Comparison of ENCODE assay signal across 8 cellular contexts in genomic region chr2:55049794-55050132, GRCh38. TPM values are rescaled to one million over a fixed set of nuclear protein-coding genes. Genes with fewer than 3 reads are reported as not detected.
DNase-seq lines count a peak whose midpoint lies in the region; TF ChIP-seq lines count a peak whose summit lies in the region.

No MANE protein-coding gene starts in this region.

- peak overlapping the region; percentile 97 for H3K27ac Mint-ChIP-seq in activated naive CD4-positive, alpha-beta T cell treated with anti-CD3 and anti-CD28 coated beads for 36 hours

- intact Hi-C loops in activated naive CD4-positive, alpha-beta T cell treated with anti-CD3 and anti-CD28 coated beads for 36 hours (cut with micrococcal nuclease) = loop anchor here (1.0 to 5.0 kb wide), 25 partner anchors 24 to 1283 kb away; partner anchors contain the start of genes ACYP2, ASB3, CFAP36 and CHAC2
- intact Hi-C loops in sigmoid colon (cut with DNase I) = loop anchor here (2.0 to 5.0 kb wide), 5 partner anchors 37 to 183 kb away; partner anchors contain the start of genes CLHC1 and RPS27A

- TF ChIP-seq CTCF in fibroblast of pulmonary artery (IDR thresholded peaks at IDR 0.05; ENCODE audit: low read length, missing control alignments) = no peak
- TF ChIP-seq CTCF in sigmoid colon (IDR thresholded peaks at IDR 0.05) = peak in 1 of 4 experiments; percentile 7

- no peaks in the 10 kb centered on the region for H3K27me3 ChIP-seq in SJSA1 (replicated peaks)
- no peaks in the 10 kb centered on the region for H3K27me3 ChIP-seq in sigmoid colon

- 1% methylated on average over 45 of the region's 45 CpGs for WGBS in sigmoid colon, 2 donors

- H3K36me3 ChIP-seq in SJSA1 (peaks cover 34% of the 10 kb centered on the region), sigmoid colon (no peaks in the 10 kb centered on the region)

- TF ChIP-seq POLR2A in sigmoid colon (IDR thresholded peaks at IDR 0.05) = no peak

- no peaks in the 10 kb centered on the region for H3K9me3 ChIP-seq in SJSA1 (replicated peaks)
- H3K9me3 ChIP-seq in sigmoid colon = no peaks in the 10 kb centered on the region

- CTCF ChIA-PET in activated naive CD4-positive, alpha-beta T cell treated with anti-CD3 and anti-CD28 coated beads for 36 hours (lab: Charles Lee) = interaction anchor here (0.8 to 1.6 kb wide), 6 partner anchors 9 to 119 kb away, joined by 3 to 6 read pairs (median 4); no protein-coding TSS in a partner anchor

- peaks cover 8% of the 10 kb centered on the region for H3K36me3 Mint-ChIP-seq in activated naive CD4-positive, alpha-beta T cell treated with anti-CD3 and anti-CD28 coated beads for 36 hours (ENCODE audit: low read depth)

- no peaks in the 10 kb centered on the region for H3K27me3 Mint-ChIP-seq in activated naive CD4-positive, alpha-beta T cell treated with anti-CD3 and anti-CD28 coated beads for 36 hours (ENCODE audit: low read depth)

- DNase-seq in activated naive CD4-positive, alpha-beta T cell treated with anti-CD3 and anti-CD28 coated beads for 36 hours = no peak
- DNase-seq in activated naive CD4-positive, alpha-beta T cell treated with Interleukin-2 at 50 U/mL for 16 hours = no peak
- no peak for DNase-seq in SJSA1 (ENCODE audit: low read depth in 1 of 2, low spot score in 2 of 2)
- DNase-seq in fibroblast of pulmonary artery (ENCODE audit: low read depth) = no peak
- no peak for DNase-seq in sigmoid colon
- DNase-seq in inferior parietal cortex (ENCODE audit: extremely low spot score) = no peak
- DNase-seq in NCI-H1417 (lab: John Stamatoyannopoulos, UW) = no peak
- DNase-seq in NCI-H446 treated with DMSO at 0.1 percent for 48 hours (lab: John Stamatoyannopoulos, UW) = no peak

- peak overlapping the region; percentile 97 for H3K4me3 Mint-ChIP-seq in activated naive CD4-positive, alpha-beta T cell treated with anti-CD3 and anti-CD28 coated beads for 36 hours

- no peak for TF ChIP-seq EP300 in sigmoid colon (IDR thresholded peaks at IDR 0.05)

- H3K4me3 ChIP-seq in SJSA1 (peak overlapping the region; percentile 81), fibroblast of pulmonary artery (replicated peaks; ENCODE audit: low read depth, low read length) (peak overlapping the region; percentile 96), sigmoid colon (peak overlapping the region; percentile 82 to 96 (median 96))

- H3K27ac ChIP-seq in SJSA1 = peak overlapping the region; percentile 77
- H3K27ac ChIP-seq in sigmoid colon = peak overlapping the region; percentile 99 to 100 (median 99)

- H3K4me1 ChIP-seq in SJSA1 (replicated peaks) = peaks cover 34% of the 10 kb centered on the region
- peaks cover 0 to 43% (median 36%) of the 10 kb centered on the region in 4 donors for H3K4me1 ChIP-seq in sigmoid colon

- H3K9me3 Mint-ChIP-seq in activated naive CD4-positive, alpha-beta T cell treated with anti-CD3 and anti-CD28 coated beads for 36 hours = no peaks in the 10 kb centered on the region

- H3K4me1 Mint-ChIP-seq in activated naive CD4-positive, alpha-beta T cell treated with anti-CD3 and anti-CD28 coated beads for 36 hours (ENCODE audit: low read depth) = peaks cover 58% of the 10 kb centered on the region

RNA-seq across cellular contexts. Expression of gene RTN4, which starts 0.5 kb away (rescaled TPM):
- total RNA-seq in activated naive CD4-positive, alpha-beta T cell treated with anti-CD3 and anti-CD28 coated beads for 36 hours = 10 to 100 TPM; 76.4 to 76.7 TPM
- total RNA-seq in SJSA1 (2014; rRNA removed; shearing (Covaris generic)) = 209 and 307 TPM in 2 replicates
- total RNA-seq in sigmoid colon = 100 to 1,000 TPM; 152 to 264 (median 199) TPM
- polyA plus RNA-seq in sigmoid colon = 100 to 1,000 TPM in 1 of 3 donors, 10 to 100 TPM in 2; 54.1 to 153 (median 62.0) TPM
